ENCODE assay signal across 1 cellular context in genomic region chr6:16759646-16760535, GRCh38.
A peak's percentile ranks its signal among the peaks of the same experiment; 100 is the strongest.
TF ChIP-seq lines count a peak whose summit lies in the region.

No MANE protein-coding gene starts in this region.

TF ChIP-seq in HepG2, 621 proteins besides CTCF, POLR2A, EP300 and RAD21 (continued from another document and continues in another):
- TF ChIP-seq NFIB (CRISPR knock-in tag; IDR thresholded peaks at IDR 0.05; ENCODE audit: borderline replicate concordance) (no peak), ZNF275 (CRISPR knock-in tag; IDR thresholded peaks at IDR 0.05; ENCODE audit: borderline replicate concordance) (peak; percentile 33; the same call in 1 of the 2 replicates), DNMT1 (CRISPR knock-in tag; IDR thresholded peaks at IDR 0.05) (peak; percentile 83; the same call in 1 of the 2 replicates), PCBP2 (optimal IDR thresholded peaks at IDR 0.05; ENCODE audit: low read depth, low read length, poor library complexity, severe bottlenecking) (no peak), ZNF382 (CRISPR knock-in tag; IDR thresholded peaks at IDR 0.05; ENCODE audit: borderline replicate concordance) (no peak), ZNF530 (CRISPR knock-in tag; IDR thresholded peaks at IDR 0.05; ENCODE audit: low read depth) (no peak), ASH2L (IDR thresholded peaks at IDR 0.05; ENCODE audit: insufficient read length, low read depth, low read length) (peak; percentile 98), MYC (CRISPR knock-in tag; IDR thresholded peaks at IDR 0.05; ENCODE audit: borderline replicate concordance) (peak; percentile 71; the same call in 1 of the 2 replicates), ZNF260 (CRISPR knock-in tag; IDR thresholded peaks at IDR 0.05; ENCODE audit: borderline replicate concordance, low read depth) (no peak), CREB3 (CRISPR knock-in tag; IDR thresholded peaks at IDR 0.05) (peak; percentile 57; the same call in 1 of the 2 replicates), ZSCAN12 (CRISPR knock-in tag; IDR thresholded peaks at IDR 0.05) (0 out of 2 replicates have a peak, but pooled peaks have one; percentile 4), FOXA3 (CRISPR knock-in tag; IDR thresholded peaks at IDR 0.05) (peak; percentile 54), MZF1 (CRISPR knock-in tag; IDR thresholded peaks at IDR 0.05; ENCODE audit: borderline replicate concordance) (no peak), MAFF (IDR thresholded peaks at IDR 0.05; ENCODE audit: low read depth, low read length) (no peak), ATF1 (CRISPR knock-in tag; IDR thresholded peaks at IDR 0.05) (no peak), THAP11 (CRISPR knock-in tag; IDR thresholded peaks at IDR 0.05) (peak; percentile 60; the same call in 1 of the 2 replicates), ZC3H4 (CRISPR knock-in tag; IDR thresholded peaks at IDR 0.05; ENCODE audit: borderline replicate concordance) (peak; percentile 46; the same call in 1 of the 2 replicates), RBM22 (optimal IDR thresholded peaks at IDR 0.05; ENCODE audit: low read length) (no peak), ZMYM4 (CRISPR knock-in tag; IDR thresholded peaks at IDR 0.05) (peak; percentile 52), NCOA1 (CRISPR knock-in tag; IDR thresholded peaks at IDR 0.05) (0 out of 2 replicates have a peak, but pooled peaks have one; percentile 2), CENPT (CRISPR knock-in tag; IDR thresholded peaks at IDR 0.05; ENCODE audit: low read depth) (no peak; the same call in 1 of the 2 replicates), POGZ (CRISPR knock-in tag; IDR thresholded peaks at IDR 0.05) (peak; percentile 50; the same call in 1 of the 2 replicates), ZNF160 (CRISPR knock-in tag; IDR thresholded peaks at IDR 0.05) (no peak), HCFC1 (IDR thresholded peaks at IDR 0.05; ENCODE audit: low read depth, low read length) (no peak), TCF12 (IDR thresholded peaks at IDR 0.05) (no peak), TCF12 (CRISPR knock-in tag; IDR thresholded peaks at IDR 0.05) (peak; percentile 26; the same call in 1 of the 2 replicates), TIGD3 (CRISPR knock-in tag; IDR thresholded peaks at IDR 0.05; ENCODE audit: borderline replicate concordance) (no peak), ZNF775 (CRISPR knock-in tag; IDR thresholded peaks at IDR 0.05; ENCODE audit: borderline replicate concordance) (no peak), HNRNPLL (IDR thresholded peaks at IDR 0.05; ENCODE audit: low read depth, low read length, poor library complexity, severe bottlenecking) (peak; percentile 88), ZNF264 (CRISPR knock-in tag; IDR thresholded peaks at IDR 0.05) (peak; percentile 80), TOE1 (CRISPR knock-in tag; IDR thresholded peaks at IDR 0.05) (peak; percentile 55; the same call in 1 of the 2 replicates), HES4 (CRISPR knock-in tag; IDR thresholded peaks at IDR 0.05; ENCODE audit: borderline replicate concordance) (0 out of 2 replicates have a peak, but pooled peaks have one; percentile 15), ZBTB1 (CRISPR knock-in tag; IDR thresholded peaks at IDR 0.05; ENCODE audit: borderline replicate concordance) (no peak), MBD4 (IDR thresholded peaks at IDR 0.05; ENCODE audit: borderline replicate concordance, low read length) (no peak), HDAC1 (CRISPR knock-in tag; IDR thresholded peaks at IDR 0.05) (no peak; the same call in none of the 2 replicates), SMAD1 (CRISPR knock-in tag; IDR thresholded peaks at IDR 0.05; ENCODE audit: borderline replicate concordance, low read depth) (peak; percentile 59; the same call in 1 of the 2 replicates), ZBTB7A (CRISPR knock-in tag; IDR thresholded peaks at IDR 0.05) (peak; percentile 91), GATAD1 (CRISPR knock-in tag; IDR thresholded peaks at IDR 0.05) (peak; percentile 51; the same call in 1 of the 2 replicates), ZNF607 (CRISPR knock-in tag; IDR thresholded peaks at IDR 0.05; ENCODE audit: borderline replicate concordance) (peak; percentile 86)
- TF ChIP-seq, protein P1, sequence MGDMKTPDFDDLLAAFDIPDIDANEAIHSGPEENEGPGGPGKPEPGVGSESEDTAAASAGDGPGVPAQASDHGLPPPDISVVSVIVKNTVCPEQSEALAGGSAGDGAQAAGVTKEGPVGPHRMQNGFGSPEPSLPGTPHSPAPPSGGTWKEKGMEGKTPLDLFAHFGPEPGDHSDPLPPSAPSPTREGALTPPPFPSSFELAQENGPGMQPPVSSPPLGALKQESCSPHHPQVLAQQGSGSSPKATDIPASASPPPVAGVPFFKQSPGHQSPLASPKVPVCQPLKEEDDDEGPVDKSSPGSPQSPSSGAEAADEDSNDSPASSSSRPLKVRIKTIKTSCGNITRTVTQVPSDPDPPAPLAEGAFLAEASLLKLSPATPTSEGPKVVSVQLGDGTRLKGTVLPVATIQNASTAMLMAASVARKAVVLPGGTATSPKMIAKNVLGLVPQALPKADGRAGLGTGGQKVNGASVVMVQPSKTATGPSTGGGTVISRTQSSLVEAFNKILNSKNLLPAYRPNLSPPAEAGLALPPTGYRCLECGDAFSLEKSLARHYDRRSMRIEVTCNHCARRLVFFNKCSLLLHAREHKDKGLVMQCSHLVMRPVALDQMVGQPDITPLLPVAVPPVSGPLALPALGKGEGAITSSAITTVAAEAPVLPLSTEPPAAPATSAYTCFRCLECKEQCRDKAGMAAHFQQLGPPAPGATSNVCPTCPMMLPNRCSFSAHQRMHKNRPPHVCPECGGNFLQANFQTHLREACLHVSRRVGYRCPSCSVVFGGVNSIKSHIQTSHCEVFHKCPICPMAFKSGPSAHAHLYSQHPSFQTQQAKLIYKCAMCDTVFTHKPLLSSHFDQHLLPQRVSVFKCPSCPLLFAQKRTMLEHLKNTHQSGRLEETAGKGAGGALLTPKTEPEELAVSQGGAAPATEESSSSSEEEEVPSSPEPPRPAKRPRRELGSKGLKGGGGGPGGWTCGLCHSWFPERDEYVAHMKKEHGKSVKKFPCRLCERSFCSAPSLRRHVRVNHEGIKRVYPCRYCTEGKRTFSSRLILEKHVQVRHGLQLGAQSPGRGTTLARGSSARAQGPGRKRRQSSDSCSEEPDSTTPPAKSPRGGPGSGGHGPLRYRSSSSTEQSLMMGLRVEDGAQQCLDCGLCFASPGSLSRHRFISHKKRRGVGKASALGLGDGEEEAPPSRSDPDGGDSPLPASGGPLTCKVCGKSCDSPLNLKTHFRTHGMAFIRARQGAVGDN (CRISPR knock-in tag; IDR thresholded peaks at IDR 0.05): peak; percentile 89
- TF ChIP-seq, protein P2, sequence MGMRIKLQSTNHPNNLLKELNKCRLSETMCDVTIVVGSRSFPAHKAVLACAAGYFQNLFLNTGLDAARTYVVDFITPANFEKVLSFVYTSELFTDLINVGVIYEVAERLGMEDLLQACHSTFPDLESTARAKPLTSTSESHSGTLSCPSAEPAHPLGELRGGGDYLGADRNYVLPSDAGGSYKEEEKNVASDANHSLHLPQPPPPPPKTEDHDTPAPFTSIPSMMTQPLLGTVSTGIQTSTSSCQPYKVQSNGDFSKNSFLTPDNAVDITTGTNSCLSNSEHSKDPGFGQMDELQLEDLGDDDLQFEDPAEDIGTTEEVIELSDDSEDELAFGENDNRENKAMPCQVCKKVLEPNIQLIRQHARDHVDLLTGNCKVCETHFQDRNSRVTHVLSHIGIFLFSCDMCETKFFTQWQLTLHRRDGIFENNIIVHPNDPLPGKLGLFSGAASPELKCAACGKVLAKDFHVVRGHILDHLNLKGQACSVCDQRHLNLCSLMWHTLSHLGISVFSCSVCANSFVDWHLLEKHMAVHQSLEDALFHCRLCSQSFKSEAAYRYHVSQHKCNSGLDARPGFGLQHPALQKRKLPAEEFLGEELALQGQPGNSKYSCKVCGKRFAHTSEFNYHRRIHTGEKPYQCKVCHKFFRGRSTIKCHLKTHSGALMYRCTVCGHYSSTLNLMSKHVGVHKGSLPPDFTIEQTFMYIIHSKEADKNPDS (CRISPR knock-in tag; IDR thresholded peaks at IDR 0.05): no peak
- TF ChIP-seq, protein P3, sequence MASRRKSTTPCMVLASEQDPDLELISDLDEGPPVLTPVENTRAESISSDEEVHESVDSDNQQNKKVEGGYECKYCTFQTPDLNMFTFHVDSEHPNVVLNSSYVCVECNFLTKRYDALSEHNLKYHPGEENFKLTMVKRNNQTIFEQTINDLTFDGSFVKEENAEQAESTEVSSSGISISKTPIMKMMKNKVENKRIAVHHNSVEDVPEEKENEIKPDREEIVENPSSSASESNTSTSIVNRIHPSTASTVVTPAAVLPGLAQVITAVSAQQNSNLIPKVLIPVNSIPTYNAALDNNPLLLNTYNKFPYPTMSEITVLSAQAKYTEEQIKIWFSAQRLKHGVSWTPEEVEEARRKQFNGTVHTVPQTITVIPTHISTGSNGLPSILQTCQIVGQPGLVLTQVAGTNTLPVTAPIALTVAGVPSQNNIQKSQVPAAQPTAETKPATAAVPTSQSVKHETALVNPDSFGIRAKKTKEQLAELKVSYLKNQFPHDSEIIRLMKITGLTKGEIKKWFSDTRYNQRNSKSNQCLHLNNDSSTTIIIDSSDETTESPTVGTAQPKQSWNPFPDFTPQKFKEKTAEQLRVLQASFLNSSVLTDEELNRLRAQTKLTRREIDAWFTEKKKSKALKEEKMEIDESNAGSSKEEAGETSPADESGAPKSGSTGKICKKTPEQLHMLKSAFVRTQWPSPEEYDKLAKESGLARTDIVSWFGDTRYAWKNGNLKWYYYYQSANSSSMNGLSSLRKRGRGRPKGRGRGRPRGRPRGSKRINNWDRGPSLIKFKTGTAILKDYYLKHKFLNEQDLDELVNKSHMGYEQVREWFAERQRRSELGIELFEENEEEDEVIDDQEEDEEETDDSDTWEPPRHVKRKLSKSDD (CRISPR knock-in tag; IDR thresholded peaks at IDR 0.05; ENCODE audit: low read depth): no peak
- TF ChIP-seq, protein P4, sequence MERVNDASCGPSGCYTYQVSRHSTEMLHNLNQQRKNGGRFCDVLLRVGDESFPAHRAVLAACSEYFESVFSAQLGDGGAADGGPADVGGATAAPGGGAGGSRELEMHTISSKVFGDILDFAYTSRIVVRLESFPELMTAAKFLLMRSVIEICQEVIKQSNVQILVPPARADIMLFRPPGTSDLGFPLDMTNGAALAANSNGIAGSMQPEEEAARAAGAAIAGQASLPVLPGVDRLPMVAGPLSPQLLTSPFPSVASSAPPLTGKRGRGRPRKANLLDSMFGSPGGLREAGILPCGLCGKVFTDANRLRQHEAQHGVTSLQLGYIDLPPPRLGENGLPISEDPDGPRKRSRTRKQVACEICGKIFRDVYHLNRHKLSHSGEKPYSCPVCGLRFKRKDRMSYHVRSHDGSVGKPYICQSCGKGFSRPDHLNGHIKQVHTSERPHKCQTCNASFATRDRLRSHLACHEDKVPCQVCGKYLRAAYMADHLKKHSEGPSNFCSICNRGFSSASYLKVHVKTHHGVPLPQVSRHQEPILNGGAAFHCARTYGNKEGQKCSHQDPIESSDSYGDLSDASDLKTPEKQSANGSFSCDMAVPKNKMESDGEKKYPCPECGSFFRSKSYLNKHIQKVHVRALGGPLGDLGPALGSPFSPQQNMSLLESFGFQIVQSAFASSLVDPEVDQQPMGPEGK (CRISPR knock-in tag; IDR thresholded peaks at IDR 0.05): peak; percentile 96
- TF ChIP-seq, protein P5, sequence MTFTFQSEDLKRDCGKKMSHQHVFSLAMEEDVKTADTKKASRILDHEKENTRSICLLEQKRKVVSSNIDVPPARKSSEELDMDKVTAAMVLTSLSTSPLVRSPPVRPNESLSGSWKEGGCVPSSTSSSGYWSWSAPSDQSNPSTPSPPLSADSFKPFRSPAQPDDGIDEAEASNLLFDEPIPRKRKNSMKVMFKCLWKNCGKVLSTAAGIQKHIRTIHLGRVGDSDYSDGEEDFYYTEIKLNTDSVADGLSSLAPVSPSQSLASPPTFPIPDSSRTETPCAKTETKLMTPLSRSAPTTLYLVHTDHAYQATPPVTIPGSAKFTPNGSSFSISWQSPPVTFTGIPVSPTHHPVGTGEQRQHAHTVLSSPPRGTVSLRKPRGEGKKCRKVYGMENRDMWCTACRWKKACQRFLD (CRISPR knock-in tag; IDR thresholded peaks at IDR 0.05; ENCODE audit: borderline replicate concordance): 0 out of 2 replicates have a peak, but pooled peaks have one; percentile 48
- TF ChIP-seq, protein P6, sequence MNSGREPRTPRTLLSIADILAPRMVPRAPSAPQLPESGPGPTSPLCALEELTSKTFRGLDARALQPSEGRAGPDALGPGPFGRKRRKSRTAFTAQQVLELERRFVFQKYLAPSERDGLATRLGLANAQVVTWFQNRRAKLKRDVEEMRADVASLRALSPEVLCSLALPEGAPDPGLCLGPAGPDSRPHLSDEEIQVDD (CRISPR knock-in tag; IDR thresholded peaks at IDR 0.05; ENCODE audit: borderline replicate concordance): peak; percentile 81; the same call in 1 of the 2 replicates
